ENCODE assay signal across 8 cellular contexts in genomic region chr14:24147761-24148428, GRCh38. TPM values are rescaled to one million over a fixed set of nuclear protein-coding genes. Genes with fewer than 3 reads are reported as not detected.
DNase-seq lines count a peak whose midpoint lies in the region; ATAC-seq and TF ChIP-seq lines count a peak whose summit lies in the region.

No MANE protein-coding gene starts in this region.

- DNase-seq in PC-3: no peak
- peak; percentile 87 for DNase-seq in posterior vena cava (ENCODE audit: low spot score)
- no peak for DNase-seq in NOMO-1 treated with dmso at 0.1 percent for 144 hours (lab: John Stamatoyannopoulos, UW; ENCODE audit: unreplicated experiment)
- no peak for DNase-seq in sciatic nerve (ENCODE audit: low spot score)
- no peak for DNase-seq in stimulated activated CD4-positive, alpha-beta T cell treated with anti-CD3 and anti-CD28 coated beads, Interleukin-4, amount 100 ng/mL, for 1 hour

- no peak for TF ChIP-seq CTCF in PC-3 (conservative IDR thresholded peaks at IDR 0.05; ENCODE audit: low read depth, low read length)

- H3K9me2 ChIP-seq in PC-3 (replicated peaks; ENCODE audit: low read length): no peaks in the 10 kb centered on the region

- H3K4me2 ChIP-seq in PC-3 (ENCODE audit: low read length): peak overlapping the region; percentile 90

- no peak overlapping the region for H3K27ac ChIP-seq in PC-3 (ENCODE audit: low read length)

- H4K20me1 ChIP-seq in PC-3 (ENCODE audit: low read length): no peaks in the 10 kb centered on the region

- intact Hi-C loops in PC-3 (cut with micrococcal nuclease): loop anchor here (1.0 kb wide), 1 partner anchor 34 kb away; the partner anchor contains the start of genes DCAF11 and NRL
- intact Hi-C loops in posterior vena cava (cut with DNase I): no loop called here
- intact Hi-C loops in sciatic nerve (cut with DNase I): no loop called here

- no peaks in the 10 kb centered on the region for H3K27me3 ChIP-seq in PC-3 (ENCODE audit: low read length)

- H3K36me3 ChIP-seq in ES-I3 (ENCODE audit: insufficient read depth, low read length) (peaks cover 10% of the 10 kb centered on the region; the same call in 1 of the 2 replicates), PC-3 (ENCODE audit: low read depth, low read length) (peaks cover 25% of the 10 kb centered on the region; the same call in 1 of the 2 replicates)

- no peaks in the 10 kb centered on the region for H3K9me3 ChIP-seq in ES-I3 (ENCODE audit: control insufficient read depth, insufficient read depth, low read length)
- H3K9me3 ChIP-seq in PC-3 (ENCODE audit: low read length): no peaks in the 10 kb centered on the region

- peaks cover 47% of the 10 kb centered on the region for H3K79me2 ChIP-seq in PC-3 (ENCODE audit: low read length)

- H3K9ac ChIP-seq in ES-I3 (ENCODE audit: low read depth, low read length): peak overlapping the region; percentile 95
- H3K9ac ChIP-seq in PC-3 (ENCODE audit: low read length): peak overlapping the region; percentile 79

- POLR2A ChIA-PET in PC-3 (lab: Charles Lee; ENCODE audit: unreplicated experiment): no interaction called here

- peak overlapping the region; percentile 79 for H2AFZ ChIP-seq in PC-3 (ENCODE audit: low read length)

- no peak for ATAC-seq in PC-3
- peak; percentile 1 for ATAC-seq in esophagus mucosa
- ATAC-seq in HG02840 (IDR thresholded peaks at IDR 0.05; ENCODE audit: low FRiP score, unreplicated experiment): no peak
- ATAC-seq in sciatic nerve: no peak

- no peaks in the 10 kb centered on the region for H3F3A ChIP-seq in PC-3 (ENCODE audit: low read length, unreplicated experiment)

- TSS peak; percentile 51 for BruUV-seq in PC-3 (replicated peaks; lab: Mats Ljungman, UMichigan)

- CTCF ChIA-PET in PC-3 (lab: Charles Lee): no interaction called here

- H3K4me3 ChIP-seq in PC-3 (ENCODE audit: low read length): peak overlapping the region; percentile 86

- H3K4me1 ChIP-seq in ES-I3 (ENCODE audit: insufficient read depth, low read length): peaks cover 6% of the 10 kb centered on the region; the same call in 1 of the 2 replicates
- peaks cover 17% of the 10 kb centered on the region for H3K4me1 ChIP-seq in PC-3 (ENCODE audit: insufficient read depth, low read length)

RNA-seq across cellular contexts. Expression of gene RNF31, which starts 0.6 kb away (rescaled TPM):
- total RNA-seq in PC-3 (2014; rRNA removed): 69.6 and 79.4 TPM in 2 replicates
- total RNA-seq in esophagus mucosa: 39.7 TPM
- total RNA-seq in posterior vena cava: 10 to 100 TPM; 34.9 to 53.7 TPM
- total RNA-seq in sciatic nerve: 61.5 TPM

RNA-seq across cellular contexts. Expression of gene PSME2, which starts 1.5 kb away (rescaled TPM):
- total RNA-seq in PC-3 (2014; rRNA removed) (211 and 297 TPM in 2 replicates), esophagus mucosa (116 TPM), posterior vena cava (10 to 100 TPM; 72.6 to 97.7 TPM), sciatic nerve (77.7 TPM)

RNA-seq across cellular contexts. Expression of gene EMC9, which starts 6.5 kb away (rescaled TPM):
- 30.1 and 36.7 TPM in 2 replicates for total RNA-seq in PC-3 (2014; rRNA removed)
- 19.1 TPM for total RNA-seq in esophagus mucosa
- total RNA-seq in posterior vena cava: 10 to 100 TPM; 10.9 to 14.2 TPM
- total RNA-seq in sciatic nerve: 14.8 TPM

RNA-seq across cellular contexts. Expression of gene PSME1, which starts 11.9 kb away (rescaled TPM):
- total RNA-seq in PC-3 (2014; rRNA removed) (140 and 163 TPM in 2 replicates), esophagus mucosa (123 TPM), posterior vena cava (100 to 1,000 TPM; 114 to 119 TPM), sciatic nerve (116 TPM)

RNA-seq across cellular contexts. Expression of gene IRF9, which starts 13.2 kb away (rescaled TPM):
- total RNA-seq in PC-3 (2014; rRNA removed) (10.5 and 20.6 TPM in 2 replicates), esophagus mucosa (44.2 TPM), posterior vena cava (10 to 100 TPM; 53.7 to 92.4 TPM), sciatic nerve (107 TPM)
